In genomic region chr6:169078399-169079145, GRCh38 we compare ENCODE assay signal across 30 cellular contexts.
"Had no signal": no experiment of that assay in that cellular context is flagged by ENCODE, and none has a peak within 500 bp of the region (broad histone marks: within the 10 kb centered on the region; RNA-seq: fewer than 3 reads in every experiment).

No MANE protein-coding gene starts in this region.

- H3K4me1 Mint-ChIP-seq: natural killer cell; stimulated activated naive B cell treated with anti-CD40 and anti-IgM and Interleukin-4, amounts not matched to agents 10 μg/mL and 1 μg/mL and 100 μg/mL, for 72 hours had no signal

- H3K4me3 Mint-ChIP-seq: natural killer cell; nephron; neural progenitor cell; stimulated activated naive B cell treated with anti-CD40 and anti-IgM and Interleukin-4, amounts not matched to agents 10 μg/mL and 1 μg/mL and 100 μg/mL, for 72 hours; stimulated activated naive CD8-positive, alpha-beta T cell treated with anti-CD3 and anti-CD28 coated beads, Interleukin-15, Interleukin-2, amounts not matched to agents 100 ng/mL and 50 ng/mL, for 24 hours had no signal

- H3K27ac Mint-ChIP-seq: natural killer cell; nephron; neural progenitor cell; progenitor cell of endocrine pancreas; stimulated activated naive B cell treated with anti-CD40 and anti-IgM and Interleukin-4, amounts not matched to agents 10 μg/mL and 1 μg/mL and 100 μg/mL, for 72 hours; stimulated activated naive CD8-positive, alpha-beta T cell treated with anti-CD3 and anti-CD28 coated beads, Interleukin-15, Interleukin-2, amounts not matched to agents 100 ng/mL and 50 ng/mL, for 24 hours had no signal

- H3K9me3 ChIP-seq: ovary, psoas muscle, right lobe of liver, sigmoid colon, spleen, stomach, thoracic aorta, thyroid gland, tibial nerve, upper lobe of left lung, vagina had no signal

- H3K4me1 ChIP-seq: neural progenitor cell, parathyroid adenoma, psoas muscle, right lobe of liver, spleen, thyroid gland, upper lobe of left lung had no signal

- H3K4me2 ChIP-seq: neural progenitor cell, smooth muscle cell had no signal

- H3K36me3 ChIP-seq: neural progenitor cell, ovary, right lobe of liver, sigmoid colon, spleen, stomach, thoracic aorta, thyroid gland, tibial nerve, upper lobe of left lung, vagina had no signal

- H3K9me3 Mint-ChIP-seq: natural killer cell; stimulated activated naive CD8-positive, alpha-beta T cell treated with anti-CD3 and anti-CD28 coated beads, Interleukin-15, Interleukin-2, amounts not matched to agents 100 ng/mL and 50 ng/mL, for 24 hours had no signal

- ATAC-seq: natural killer cell; psoas muscle; right cardiac atrium; right lobe of liver; stimulated activated naive B cell treated with anti-CD40 and anti-IgM and Interleukin-4, amounts not matched to agents 10 μg/mL and 1 μg/mL and 100 μg/mL, for 72 hours had no signal

- H3K36me3 Mint-ChIP-seq: natural killer cell; stimulated activated naive B cell treated with anti-CD40 and anti-IgM and Interleukin-4, amounts not matched to agents 10 μg/mL and 1 μg/mL and 100 μg/mL, for 72 hours had no signal

- H3K27ac ChIP-seq: neural progenitor cell, ovary, parathyroid adenoma, psoas muscle, right lobe of liver, sigmoid colon, skin epidermis, spleen, stomach, thoracic aorta, thyroid gland, tibial nerve, upper lobe of left lung, vagina had no signal

- H3K27me3 ChIP-seq: neural progenitor cell, ovary, right lobe of liver, sigmoid colon, spleen, stomach, thyroid gland, tibial nerve, upper lobe of left lung, vagina had no signal

- DNase-seq: natural killer cell; occipital lobe; ovary; posterior cingulate gyrus; psoas muscle; right cardiac atrium; right lobe of liver; sigmoid colon; spleen; stimulated activated CD4-positive, alpha-beta T cell treated with anti-CD3 and anti-CD28 coated beads, Interleukin-12 subunit alpha, Interleukin-12 subunit beta, amount 100 ng/mL, for 4 hours; stimulated activated CD4-positive, alpha-beta T cell treated with anti-CD3 and anti-CD28 coated beads, Interleukin-1b, Interleukin-23, amount 100 ng/mL, for 48 hours; stimulated activated CD4-positive, alpha-beta T cell treated with anti-CD3 and anti-CD28 coated beads, Interleukin-4, amount 100 ng/mL, for 1 hour; stimulated activated CD4-positive, alpha-beta T cell treated with anti-CD3 and anti-CD28 coated beads, Interleukin-4, amount 100 ng/mL, for 4 hours; stimulated activated CD8-positive, alpha-beta memory T cell treated with anti-CD3 and anti-CD28 coated beads, Interleukin-4, amount 100 ng/mL, for 48 hours; stimulated activated naive B cell treated with anti-CD40 and anti-IgM and Interleukin-4, amounts not matched to agents 10 μg/mL and 1 μg/mL and 100 μg/mL, for 72 hours; stimulated activated naive CD4-positive, alpha-beta T cell treated with Interleukin-2 at 50 U/mL for 16 hours; stomach; thyroid gland; trophoblast cell; upper lobe of left lung had no signal

- H2AFZ ChIP-seq: neural progenitor cell, parathyroid adenoma had no signal

- H3K4me3 ChIP-seq: neural progenitor cell, ovary, psoas muscle, right lobe of liver, sigmoid colon, skin epidermis, smooth muscle cell, spleen, stomach, thoracic aorta, thyroid gland, tibial nerve, upper lobe of left lung, vagina had no signal

- H3K9ac ChIP-seq: neural progenitor cell, parathyroid adenoma had no signal
